In genomic region chr11:76410771-76411423, GRCh38 we compare ENCODE assay signal across 25 cellular contexts. TPM values are rescaled to one million over a fixed set of nuclear protein-coding genes. Genes with fewer than 3 reads are reported as not detected.
DNase-seq lines count a peak whose midpoint lies in the region; ATAC-seq, FAIRE-seq and TF ChIP-seq lines count a peak whose summit lies in the region.
"Had no signal": no experiment of that assay in that cellular context is flagged by ENCODE, and none has a peak within 500 bp of the region (broad histone marks: within the 10 kb centered on the region; RNA-seq: fewer than 3 reads in every experiment).

No MANE protein-coding gene starts in this region.

- H3K9me3 Mint-ChIP-seq in nephron = no peaks in the 10 kb centered on the region
- H3K9me3 Mint-ChIP-seq: activated naive CD4-positive, alpha-beta T cell treated with anti-CD3 and anti-CD28 coated beads, Interleukin-2, amount 50 U/mL, for 24 hours; IgD-negative memory B cell; memory B cell; naive B cell; stimulated activated naive CD8-positive, alpha-beta T cell treated with anti-CD3 and anti-CD28 coated beads, Interleukin-15, Interleukin-2, amounts not matched to agents 100 ng/mL and 50 ng/mL, for 24 hours had no signal

- no TSS peak for BruUV-seq in K562 (replicated peaks; lab: Mats Ljungman, UMichigan)

- H3K4me1 Mint-ChIP-seq in nephron = peaks cover 45% of the 10 kb centered on the region
- H3K4me1 Mint-ChIP-seq: activated naive CD4-positive, alpha-beta T cell treated with anti-CD3 and anti-CD28 coated beads, Interleukin-2, amount 50 U/mL, for 24 hours; IgD-negative memory B cell; memory B cell; naive B cell had no signal

- no peak overlapping the region for H3K4me2 ChIP-seq in K562 (ENCODE audit: insufficient read depth, low read length)
- H3K4me2 ChIP-seq: BLaER1 had no signal

- TF ChIP-seq RAD21 in K562 (CRISPR knock-in tag; conservative IDR thresholded peaks at IDR 0.05 in 1 of 2, IDR thresholded peaks at IDR 0.05 in 1 of 2) = no peak

- H3K27me3 Mint-ChIP-seq in nephron (ENCODE audit: low read depth) = peaks cover 16% of the 10 kb centered on the region

- H3K9me1 ChIP-seq in K562 (ENCODE audit: control insufficient read depth, insufficient read depth, low read length) = no peaks in the 10 kb centered on the region

- no peak for TF ChIP-seq EP300 in K562 (IDR thresholded peaks at IDR 0.05; ENCODE audit: low read length)

- WGBS in K562 (ENCODE audit: insufficient coverage, low coverage, missing lambda C conversion rate) = 2% methylated on average over 11 of the region's 11 CpGs

- peak overlapping the region; percentile 23 to 31 (median 28) for H3K4me3 Mint-ChIP-seq in nephron
- H3K4me3 Mint-ChIP-seq: activated naive CD4-positive, alpha-beta T cell treated with anti-CD3 and anti-CD28 coated beads, Interleukin-2, amount 50 U/mL, for 24 hours; IgD-negative memory B cell; memory B cell; naive B cell; stimulated activated naive CD8-positive, alpha-beta T cell treated with anti-CD3 and anti-CD28 coated beads, Interleukin-15, Interleukin-2, amounts not matched to agents 100 ng/mL and 50 ng/mL, for 24 hours had no signal

- no peaks in the 10 kb centered on the region for H3K4me1 ChIP-seq in K562 (replicated peaks in 1 of 2; ENCODE audit: control insufficient read depth in 2 of 2, insufficient read depth in 2 of 2, low read length in 2 of 2)
- H3K4me1 ChIP-seq: transverse colon had no signal

- no peak overlapping the region for H2AFZ ChIP-seq in K562 (ENCODE audit: low read depth, low read length)

- H3K79me2 ChIP-seq in K562 (ENCODE audit: control insufficient read depth, insufficient read depth, low read length) = no peaks in the 10 kb centered on the region

- H3K4me3 ChIP-seq in K562 = no peak overlapping the region
- H3K4me3 ChIP-seq: BLaER1, ovary, transverse colon had no signal

- no peaks in the 10 kb centered on the region for H3K36me3 Mint-ChIP-seq in nephron (ENCODE audit: low read depth)
- H3K36me3 Mint-ChIP-seq: activated naive CD4-positive, alpha-beta T cell treated with anti-CD3 and anti-CD28 coated beads, Interleukin-2, amount 50 U/mL, for 24 hours; memory B cell; naive B cell had no signal

- POLR2A ChIA-PET in K562 (lab: Yijun Ruan, JAX) = interaction anchor here (0.5 kb wide), 1 partner anchor 623 kb away, joined by 3 read pairs; no protein-coding TSS in a partner anchor

- TF ChIP-seq CTCF in K562 (IDR thresholded peaks at IDR 0.05 in 2 of 3, conservative IDR thresholded peaks at IDR 0.05 in 1 of 3; ENCODE audit: insufficient read depth in 2 of 3, low read depth in 1 of 3, low read length in 3 of 3) (peak in 1 of 3 experiments; percentile 11; a peak in 1 of 6 replicates), nephron (IDR thresholded peaks at IDR 0.05; ENCODE audit: unreplicated experiment in 3 of 3) (no peak)

- H3K27me3 ChIP-seq in K562 (ENCODE audit: control insufficient read depth in 2 of 2, insufficient read depth in 2 of 2, low read length in 2 of 2) = peaks cover 4 to 35% of the 10 kb centered on the region in 2 experiments; a peak in 4 of 5 replicates
- H3K27me3 ChIP-seq: BLaER1, ovary, transverse colon had no signal

- H3K36me3 ChIP-seq in K562 (ENCODE audit: control insufficient read depth, insufficient read depth, low read length) = no peaks in the 10 kb centered on the region
- H3K36me3 ChIP-seq: BLaER1, ovary, transverse colon had no signal

- FAIRE-seq in K562 (lab: Jason Lieb, UNC) = no peak

- intact Hi-C loops in K562 (cut with micrococcal nuclease) = no loop called here

- in situ Hi-C loops in K562 (cut with MboI) = no loop called here

- H3K9ac ChIP-seq in K562 (ENCODE audit: insufficient read depth in 1 of 2, low read depth in 2 of 2, low read length in 2 of 2) = no peak overlapping the region
- H3K9ac ChIP-seq: BLaER1 had no signal

- H3K9me3 ChIP-seq in K562 (replicated peaks; ENCODE audit: control insufficient read depth, insufficient read depth, low read depth, low read length) = no peaks in the 10 kb centered on the region
- H3K9me3 ChIP-seq: BLaER1, ovary, transverse colon had no signal

- CTCF ChIA-PET in K562 (lab: Yijun Ruan, JAX; ENCODE audit: low intra/inter-chr PET ratio) = interaction anchor here (0.5 kb wide), 1 partner anchor 316 kb away, joined by 3 read pairs; no protein-coding TSS in a partner anchor

- peak; percentile 21 for DNase-seq in DMS153 (lab: John Stamatoyannopoulos, UW)
- no peak for DNase-seq in DMS153 treated with DMSO at 0.1 percent for 48 hours (lab: John Stamatoyannopoulos, UW; ENCODE audit: unreplicated experiment)
- DNase-seq in DMS79 (lab: John Stamatoyannopoulos, UW) = peak; percentile 87
- DNase-seq in K562 (ENCODE audit: extremely low read depth in 1 of 4, low spot score in 3 of 4) = peak in 1 of 4 experiments; percentile 15
- no peak for DNase-seq in activated CD4-positive, alpha-beta T cell treated with anti-CD3 and anti-CD28 coated beads for 4 hours
- DNase-seq: activated CD4-positive, alpha-beta T cell treated with anti-CD3 and anti-CD28 coated beads for 1 hour; hypothalamus; islet precursor cell; MM.1S; naive B cell; NCI-H2081 treated with DMSO at 0.1 percent for 48 hours; ovary; stimulated activated CD4-positive, alpha-beta T cell treated with anti-CD3 and anti-CD28 coated beads, Interleukin-2, amount 100 ng/mL, for 48 hours; transverse colon had no signal

- no peak for TF ChIP-seq POLR2A in K562 (conservative IDR thresholded peaks at IDR 0.05)

- H3K27ac Mint-ChIP-seq in nephron = peak overlapping the region; percentile 58 to 83 (median 58)
- H3K27ac Mint-ChIP-seq: activated naive CD4-positive, alpha-beta T cell treated with anti-CD3 and anti-CD28 coated beads, Interleukin-2, amount 50 U/mL, for 24 hours; IgD-negative memory B cell; memory B cell; naive B cell; stimulated activated naive CD8-positive, alpha-beta T cell treated with anti-CD3 and anti-CD28 coated beads, Interleukin-15, Interleukin-2, amounts not matched to agents 100 ng/mL and 50 ng/mL, for 24 hours had no signal

- ATAC-seq in K562 (peak; percentile 56), GM18858 (IDR thresholded peaks at IDR 0.05; ENCODE audit: unreplicated experiment) (no peak), HG03025 (IDR thresholded peaks at IDR 0.05; ENCODE audit: low FRiP score, unreplicated experiment) (no peak)
- ATAC-seq: HCT116 had no signal

- H3K27ac ChIP-seq in K562 (ENCODE audit: extremely low read depth, low read depth, low read length) = no peak overlapping the region
- H3K27ac ChIP-seq: 22Rv1, BLaER1, HL-60, ovary, transverse colon had no signal

- no peaks in the 10 kb centered on the region for H4K20me1 ChIP-seq in K562 (replicated peaks; ENCODE audit: control insufficient read depth, insufficient read depth, low read length)
- H4K20me1 ChIP-seq: BLaER1 had no signal

RNA-seq across cellular contexts. Expression of gene GVQW3, which starts 29.8 kb away (rescaled TPM):
- 13.5 and 15.1 TPM in 2 replicates for total RNA-seq in K562 (2011; cell fraction: chromatin; rRNA removed; ENCODE audit: low replicate concordance)
- 11.0 and 11.1 TPM in 2 replicates for total RNA-seq in K562 (2011; cell fraction: nucleolus; rRNA removed)
- total RNA-seq in K562 (2011; cell fraction: nucleoplasm; rRNA removed) = 12.1 and 14.4 TPM in 2 replicates
- total RNA-seq in K562 (2014; rRNA removed) (1.6 and 1.8 TPM in 2 replicates), K562 (2014; rRNA removed; fragmentation: Illumina TruSeq; extraction: Trizol) (2.1 and 2.6 TPM in 2 replicates), K562 (2015; rRNA removed; fragmentation: Illumina TruSeq; extraction: Trizol) (2.6 and 3.3 TPM in 2 replicates), K562 (2021) (1.8 and 1.9 TPM in 2 replicates)
- polyA plus RNA-seq in K562 (2011; rRNA removed) (5.7 and 7.3 TPM in 2 replicates), K562 (2014; fragmentation: Illumina TruSeq; extraction: Trizol) (2.1 and 2.2 TPM in 2 replicates), K562 (2014; fragmentation: Nextera tagmentation; extraction: Ambion mirVana) (1 to 10 TPM in 1 of 2 experiments, under 1 TPM in 1; 0.66 to 1.0 TPM), K562 (2014; rRNA removed) (3.0 and 3.4 TPM in 2 replicates)
- 3.2 and 7.5 TPM in 2 replicates for polyA plus RNA-seq in K562 (2011; cell fraction: cytosol; rRNA removed)
- 11.6 and 12.1 TPM in 2 replicates for polyA plus RNA-seq in K562 (2011; cell fraction: nucleus; rRNA removed)
- 1.1 and 3.1 TPM in 2 replicates for polyA plus RNA-seq in K562 (2012)
- 8.6 and 8.8 TPM in 2 replicates for polyA minus RNA-seq in K562 (2011; rRNA and poly(A)+ RNA removed)
- 1.7 and 3.0 TPM in 2 replicates for polyA minus RNA-seq in K562 (2011; cell fraction: cytosol; rRNA and poly(A)+ RNA removed)
- polyA minus RNA-seq in K562 (2011; cell fraction: nucleus; rRNA and poly(A)+ RNA removed) = 8.5 and 13.7 TPM in 2 replicates

RNA-seq across cellular contexts. Expression of gene THAP12, which starts 30.0 kb away (rescaled TPM):
- 21.4 and 66.8 TPM in 2 replicates for total RNA-seq in K562 (2011; cell fraction: chromatin; rRNA removed; ENCODE audit: low replicate concordance)
- 12.5 and 15.0 TPM in 2 replicates for total RNA-seq in K562 (2011; cell fraction: nucleolus; rRNA removed)
- 30.7 and 47.6 TPM in 2 replicates for total RNA-seq in K562 (2011; cell fraction: nucleoplasm; rRNA removed)
- 40.2 and 44.1 TPM in 2 replicates for total RNA-seq in K562 (2014; rRNA removed)
- total RNA-seq in K562 (2014; rRNA removed; fragmentation: Illumina TruSeq; extraction: Trizol) = 92.9 and 113 TPM in 2 replicates
- total RNA-seq in K562 (2015; rRNA removed; fragmentation: Illumina TruSeq; extraction: Trizol) = 94.8 and 103 TPM in 2 replicates
- 57.8 and 58.9 TPM in 2 replicates for total RNA-seq in K562 (2021)
- 70.7 and 92.1 TPM in 2 replicates for polyA plus RNA-seq in K562 (2011; rRNA removed)
- 12.7 and 29.0 TPM in 2 replicates for polyA plus RNA-seq in K562 (2011; cell fraction: cytosol; rRNA removed)
- polyA plus RNA-seq in K562 (2011; cell fraction: nucleus; rRNA removed) = 18.0 and 26.6 TPM in 2 replicates
- polyA plus RNA-seq in K562 (2012) = 41.5 and 43.3 TPM in 2 replicates
- polyA plus RNA-seq in K562 (2014; fragmentation: Illumina TruSeq; extraction: Trizol) = 76.7 and 98.1 TPM in 2 replicates
- polyA plus RNA-seq in K562 (2014; fragmentation: Nextera tagmentation; extraction: Ambion mirVana) = 10 to 100 TPM; 28.1 to 28.8 TPM
- 49.6 and 56.5 TPM in 2 replicates for polyA plus RNA-seq in K562 (2014; rRNA removed)
- polyA minus RNA-seq in K562 (2011; rRNA and poly(A)+ RNA removed) = 77.9 and 84.1 TPM in 2 replicates
- 20.8 and 31.0 TPM in 2 replicates for polyA minus RNA-seq in K562 (2011; cell fraction: cytosol; rRNA and poly(A)+ RNA removed)
- 14.3 and 26.2 TPM in 2 replicates for polyA minus RNA-seq in K562 (2011; cell fraction: nucleus; rRNA and poly(A)+ RNA removed)

RNA-seq across cellular contexts. Expression of gene EMSY, which starts 33.9 kb away (rescaled TPM):
- total RNA-seq in K562 (2011; cell fraction: chromatin; rRNA removed; ENCODE audit: low replicate concordance) = 72.7 and 167 TPM in 2 replicates
- total RNA-seq in K562 (2011; cell fraction: nucleolus; rRNA removed) = 33.2 and 57.8 TPM in 2 replicates
- total RNA-seq in K562 (2011; cell fraction: nucleoplasm; rRNA removed) = 88.4 and 106 TPM in 2 replicates
- total RNA-seq in K562 (2014; rRNA removed) = 14.5 and 17.1 TPM in 2 replicates
- 19.8 and 20.8 TPM in 2 replicates for total RNA-seq in K562 (2014; rRNA removed; fragmentation: Illumina TruSeq; extraction: Trizol)
- 18.3 and 18.7 TPM in 2 replicates for total RNA-seq in K562 (2015; rRNA removed; fragmentation: Illumina TruSeq; extraction: Trizol)
- 17.9 and 19.9 TPM in 2 replicates for total RNA-seq in K562 (2021)
- polyA plus RNA-seq in K562 (2011; rRNA removed) = 25.4 and 33.6 TPM in 2 replicates
- polyA plus RNA-seq in K562 (2011; cell fraction: cytosol; rRNA removed) = 20.5 and 21.3 TPM in 2 replicates
- polyA plus RNA-seq in K562 (2011; cell fraction: nucleus; rRNA removed) = 99.3 and 114 TPM in 2 replicates
- polyA plus RNA-seq in K562 (2012) = 13.5 and 14.5 TPM in 2 replicates
- polyA plus RNA-seq in K562 (2014; fragmentation: Illumina TruSeq; extraction: Trizol) = 21.5 and 24.5 TPM in 2 replicates
- polyA plus RNA-seq in K562 (2014; fragmentation: Nextera tagmentation; extraction: Ambion mirVana) = 10 to 100 TPM; 12.7 to 13.8 TPM
- polyA plus RNA-seq in K562 (2014; rRNA removed) = 14.4 and 19.5 TPM in 2 replicates
- polyA minus RNA-seq in K562 (2011; rRNA and poly(A)+ RNA removed) = 57.6 and 62.2 TPM in 2 replicates
- polyA minus RNA-seq in K562 (2011; cell fraction: cytosol; rRNA and poly(A)+ RNA removed) = 13.8 and 16.7 TPM in 2 replicates
- 83.7 and 117 TPM in 2 replicates for polyA minus RNA-seq in K562 (2011; cell fraction: nucleus; rRNA and poly(A)+ RNA removed)

Comparison
In these comparisons a context has a peak if more than half of its experiments do, and no peak if none do; other contexts are left out.
1. DNase-seq: peak in DMS153 (single experiment) and DMS79 (single experiment); none in DMS153 treated with DMSO at 0.1 percent for 48 hours (single experiment) and activated CD4-positive, alpha-beta T cell treated with anti-CD3 and anti-CD28 coated beads for 4 hours (0 of 2).